Comparison of ENCODE assay signal across 8 cellular contexts in genomic region chr11:11789735-11790369, GRCh38. TPM values are rescaled to one million over a fixed set of nuclear protein-coding genes. Genes with fewer than 3 reads are reported as not detected.
DNase-seq lines count a peak whose midpoint lies in the region; FAIRE-seq and TF ChIP-seq lines count a peak whose summit lies in the region.

No MANE protein-coding gene starts in this region.

- WGBS in small intestine, 3 donors, result 42 to 53% (median 44%) methylated on average over 5 of the region's 5 CpGs

- H3K27me3 ChIP-seq in MG63 (no peaks in the 10 kb centered on the region), dorsolateral prefrontal cortex (no peaks in the 10 kb centered on the region), small intestine (ENCODE audit: control insufficient read depth in 2 of 2, insufficient read depth in 2 of 2, low read length in 2 of 2) (no peaks in the 10 kb centered on the region)

- H3K4me1 ChIP-seq in small intestine (ENCODE audit: control insufficient read depth in 2 of 2, insufficient read depth in 1 of 2, low read depth in 1 of 2, low read length in 1 of 2), result no peaks in the 10 kb centered on the region

- FAIRE-seq in small intestine (lab: Jason Lieb, UNC), result no peak

- H3K4me3 Mint-ChIP-seq in activated CD4-positive, alpha-beta T cell treated with anti-CD3 and anti-CD28 coated beads, Interleukin-2, amount 10 ng/mL, durations not matched to agents 24 days and 14 days, result no peak overlapping the region

- no peaks in the 10 kb centered on the region for H3K36me3 ChIP-seq in MG63
- H3K36me3 ChIP-seq in small intestine (ENCODE audit: control insufficient read depth in 2 of 2, insufficient read depth in 2 of 2, low read length in 2 of 2), result no peaks in the 10 kb centered on the region

- intact Hi-C loops in activated CD4-positive, alpha-beta T cell treated with anti-CD3 and anti-CD28 coated beads, Interleukin-2, amount 10 ng/mL, durations not matched to agents 24 days and 14 days (cut with micrococcal nuclease), result loop anchor here (2.0 to 5.0 kb wide), 6 partner anchors 59 to 1018 kb away; no protein-coding TSS in a partner anchor
- intact Hi-C loops in dorsolateral prefrontal cortex (cut with DNase I), result loop anchor here (5.0 to 10.0 kb wide), 6 partner anchors 135 to 998 kb away; partner anchors contain the start of gene GALNT18 (in 1 of the 2)

- no peak overlapping the region for H3K27ac Mint-ChIP-seq in activated CD4-positive, alpha-beta T cell treated with anti-CD3 and anti-CD28 coated beads, Interleukin-2, amount 10 ng/mL, durations not matched to agents 24 days and 14 days

- H3K27ac ChIP-seq in dorsolateral prefrontal cortex, result no peak overlapping the region
- H3K27ac ChIP-seq in small intestine (ENCODE audit: low read depth in 1 of 2, low read length in 1 of 2), result no peak overlapping the region

- no peak overlapping the region for H3K4me3 ChIP-seq in MG63
- H3K4me3 ChIP-seq in dorsolateral prefrontal cortex, result no peak overlapping the region
- no peak overlapping the region for H3K4me3 ChIP-seq in small intestine (ENCODE audit: low read depth in 1 of 2, low read length in 2 of 2)

- H3K27me3 Mint-ChIP-seq in activated CD4-positive, alpha-beta T cell treated with anti-CD3 and anti-CD28 coated beads, Interleukin-2, amount 10 ng/mL, durations not matched to agents 24 days and 14 days, result peaks cover 22% of the 10 kb centered on the region

- peak; percentile 63 for DNase-seq in activated CD4-positive, alpha-beta T cell treated with anti-CD3 and anti-CD28 coated beads, Interleukin-2, amount 10 ng/mL, durations not matched to agents 24 days and 14 days
- DNase-seq in activated CD4-positive, alpha-beta T cell treated with anti-CD3 and anti-CD28 coated beads for 1 hour, result no peak
- DNase-seq in MG63, result peak; percentile 33
- no peak for DNase-seq in dorsolateral prefrontal cortex
- DNase-seq in small intestine, result peak; percentile 29
- no peak for DNase-seq in NCI-H2107 (lab: John Stamatoyannopoulos, UW)
- DNase-seq in T-helper 2 cell, result no peak
- no peak for DNase-seq in GOT3 (lab: John Stamatoyannopoulos, UW)

- H3K9me3 Mint-ChIP-seq in activated CD4-positive, alpha-beta T cell treated with anti-CD3 and anti-CD28 coated beads, Interleukin-2, amount 10 ng/mL, durations not matched to agents 24 days and 14 days, result no peaks in the 10 kb centered on the region

- H3K36me3 Mint-ChIP-seq in activated CD4-positive, alpha-beta T cell treated with anti-CD3 and anti-CD28 coated beads, Interleukin-2, amount 10 ng/mL, durations not matched to agents 24 days and 14 days (ENCODE audit: low read depth), result no peaks in the 10 kb centered on the region

- H3K4me1 Mint-ChIP-seq in activated CD4-positive, alpha-beta T cell treated with anti-CD3 and anti-CD28 coated beads, Interleukin-2, amount 10 ng/mL, durations not matched to agents 24 days and 14 days, result peaks cover 2% of the 10 kb centered on the region

- no peaks in the 10 kb centered on the region for H3K9me3 ChIP-seq in MG63
- H3K9me3 ChIP-seq in small intestine (ENCODE audit: control insufficient read depth, low read depth), result no peaks in the 10 kb centered on the region

- peak in 54 of 56 donors; percentile 20 to 83 (median 52) for TF ChIP-seq CTCF in dorsolateral prefrontal cortex (IDR thresholded peaks at IDR 0.05 in 54 of 56, conservative IDR thresholded peaks at IDR 0.05 in 2 of 56; ENCODE audit: low read depth in 1 of 56, partially characterized antibody in 56 of 56)

RNA-seq across cellular contexts. Expression of gene USP47, which starts 51.9 kb away (rescaled TPM):
- total RNA-seq in activated CD4-positive, alpha-beta T cell treated with anti-CD3 and anti-CD28 coated beads, Interleukin-2, amount 10 ng/mL, durations not matched to agents 24 days and 14 days, result 51.9 and 54.0 TPM in 2 replicates
- total RNA-seq in MG63 (2014; rRNA removed; shearing (Covaris generic); ENCODE audit: low replicate concordance), result 9.9 and 13.3 TPM in 2 replicates
- total RNA-seq in dorsolateral prefrontal cortex, result 10 to 100 TPM; 49.7 to 92.3 (median 69.2) TPM
- polyA plus RNA-seq in small intestine, result 10 to 100 TPM; 14.6 to 21.9 (median 19.0) TPM

Comparison
In these comparisons a context has a peak if more than half of its experiments do, and no peak if none do; other contexts are left out.
1. DNase-seq: peak in activated CD4-positive, alpha-beta T cell treated with anti-CD3 and anti-CD28 coated beads, Interleukin-2, amount 10 ng/mL, durations not matched to agents 24 days and 14 days (single experiment), MG63 (single experiment) and small intestine (single experiment); none in activated CD4-positive, alpha-beta T cell treated with anti-CD3 and anti-CD28 coated beads for 1 hour (single experiment), dorsolateral prefrontal cortex (0 of 10), NCI-H2107 (single experiment), T-helper 2 cell (0 of 5) and GOT3 (single experiment).